ENCODE assay signal across 8 cellular contexts in genomic region chr17:68035523-68036303, GRCh38. TPM values are rescaled to one million over a fixed set of nuclear protein-coding genes. Genes with fewer than 3 reads are reported as not detected.
DNase-seq lines count a peak whose midpoint lies in the region; ATAC-seq and TF ChIP-seq lines count a peak whose summit lies in the region.

KPNA2 (plus strand) TSS chr17:68035735; CDS start chr17:68037133, 1,398 bp downstream.

- peak within 1 kb of the TSS; percentile 79 for H2AFZ ChIP-seq in neuronal stem cell (ENCODE audit: low read length)

- H2AK5ac ChIP-seq in neuronal stem cell (ENCODE audit: low read depth, low read length): peak within 1 kb of the TSS; percentile 98

- DNase-seq in GM06990 (ENCODE audit: extremely low read depth, insufficient read length) (peak; percentile 94), NB4 (ENCODE audit: low read depth) (peak; percentile 57), SK-N-DZ (ENCODE audit: low spot score) (peak; percentile 99), neuronal stem cell (ENCODE audit: low spot score) (peak; percentile 99)
- peak; percentile 94 for DNase-seq in activated naive CD4-positive, alpha-beta T cell treated with anti-CD3 and anti-CD28 coated beads for 36 hours

- H3K27me3 ChIP-seq in GM06990 (replicated peaks; ENCODE audit: control insufficient read depth, insufficient read depth, low read length): no peaks in the 10 kb centered on the region
- no peaks in the 10 kb centered on the region for H3K27me3 ChIP-seq in gastroesophageal sphincter
- H3K27me3 ChIP-seq in neuronal stem cell (ENCODE audit: control insufficient read depth in 3 of 3, insufficient read depth in 3 of 3, low read depth in 1 of 3, low read length in 3 of 3): no peaks in the 10 kb centered on the region
- H3K27me3 ChIP-seq in subcutaneous abdominal adipose tissue (ENCODE audit: control insufficient read depth in 5 of 5, insufficient read depth in 4 of 5, low read length in 5 of 5): no peaks in the 10 kb centered on the region

- H3K4me1 ChIP-seq in gastroesophageal sphincter (peaks cover 0 to 13% (median 0%) of the 10 kb centered on the region in 3 donors), neuronal stem cell (ENCODE audit: control insufficient read depth in 2 of 2, insufficient read depth in 1 of 2, low read depth in 1 of 2, low read length in 2 of 2) (peaks cover 6 to 7% of the 10 kb centered on the region in 2 donors), subcutaneous abdominal adipose tissue (ENCODE audit: control insufficient read depth in 5 of 5, insufficient read depth in 5 of 5, low read length in 5 of 5) (peaks cover 0 to 19% (median 18%) of the 10 kb centered on the region in 5 donors)

- CTCF ChIA-PET in activated naive CD4-positive, alpha-beta T cell treated with anti-CD3 and anti-CD28 coated beads for 36 hours (lab: Charles Lee): interaction anchor here (0.6 to 2.0 kb wide), 3 partner anchors 16 to 22 kb away, joined by 4 to 8 read pairs (median 6); no protein-coding TSS in a partner anchor

- H3K9me3 Mint-ChIP-seq in activated naive CD4-positive, alpha-beta T cell treated with anti-CD3 and anti-CD28 coated beads for 36 hours: no peaks in the 10 kb centered on the region

- WGBS in gastroesophageal sphincter (ENCODE audit: low coverage in 1 of 2), 2 donors: 0% methylated on average over 1 to 11 of the region's 72 CpGs
- no CpG with 5 or more reads among the region's 72 CpGs for WGBS in neuronal stem cell (ENCODE audit: extremely low coverage in 2 of 2, insufficient read length in 2 of 2, insufficient replicate concordance in 1 of 2), 2 donors

- peak within 1 kb of the TSS; percentile 93 for H3K23ac ChIP-seq in neuronal stem cell (ENCODE audit: low read depth, low read length, poor library complexity)

- no peak within 1 kb of the TSS for H4K8ac ChIP-seq in neuronal stem cell (ENCODE audit: low read depth, low read length)

- no peak for TF ChIP-seq EP300 in gastroesophageal sphincter (IDR thresholded peaks at IDR 0.05)

- peak within 1 kb of the TSS; percentile 100 for H3K18ac ChIP-seq in neuronal stem cell (ENCODE audit: low read length)

- H2BK12ac ChIP-seq in neuronal stem cell (ENCODE audit: low read length): no peak within 1 kb of the TSS

- peaks cover 19% of the 10 kb centered on the region for H3K4me1 Mint-ChIP-seq in activated naive CD4-positive, alpha-beta T cell treated with anti-CD3 and anti-CD28 coated beads for 36 hours (ENCODE audit: low read depth)

- TF ChIP-seq CTCF in GM06990 (IDR thresholded peaks at IDR 0.05; ENCODE audit: insufficient read depth, low read length, poor library complexity, severe bottlenecking) (no peak), NB4 (IDR thresholded peaks at IDR 0.05; ENCODE audit: low read depth, low read length) (no peak), gastroesophageal sphincter (IDR thresholded peaks at IDR 0.05) (no peak)

- H3K27me3 Mint-ChIP-seq in activated naive CD4-positive, alpha-beta T cell treated with anti-CD3 and anti-CD28 coated beads for 36 hours (ENCODE audit: low read depth): no peaks in the 10 kb centered on the region

- H3K4me2 ChIP-seq in neuronal stem cell (ENCODE audit: insufficient read depth, low read length, poor library complexity, severe bottlenecking): peak within 1 kb of the TSS; percentile 51

- H3K9me3 ChIP-seq in gastroesophageal sphincter (no peaks in the 10 kb centered on the region), neuronal stem cell (replicated peaks in 1 of 2; ENCODE audit: control insufficient read depth in 2 of 2, insufficient read depth in 1 of 2, low read depth in 1 of 2, low read length in 2 of 2) (no peaks in the 10 kb centered on the region), subcutaneous abdominal adipose tissue (ENCODE audit: control insufficient read depth in 5 of 5, low read length in 5 of 5) (no peaks in the 10 kb centered on the region)

- peak; percentile 74 for TF ChIP-seq POLR2A in NB4 (IDR thresholded peaks at IDR 0.05; ENCODE audit: extremely low read depth, insufficient read length)
- TF ChIP-seq POLR2A in gastroesophageal sphincter (IDR thresholded peaks at IDR 0.05): peak; percentile 40 to 51

- H3K4me3 ChIP-seq in GM06990 (replicated peaks; ENCODE audit: low read depth, low read length) (peak within 1 kb of the TSS; percentile 96), NB4 (ENCODE audit: low read depth, low read length) (peak within 1 kb of the TSS; percentile 100), gastroesophageal sphincter (peak within 1 kb of the TSS; percentile 85 to 92), neuronal stem cell (ENCODE audit: low read length in 2 of 2) (peak within 1 kb of the TSS; percentile 89 to 99), subcutaneous abdominal adipose tissue (ENCODE audit: low read depth in 1 of 5, low read length in 5 of 5) (peak within 1 kb of the TSS; percentile 51 to 95 (median 85))

- ATAC-seq in HG02571 (IDR thresholded peaks at IDR 0.05; ENCODE audit: unreplicated experiment) (peak; percentile 90), gastroesophageal sphincter (peak; percentile 97)

- peak within 1 kb of the TSS; percentile 15 to 90 (median 84) for H3K27ac ChIP-seq in gastroesophageal sphincter
- peak within 1 kb of the TSS; percentile 84 for H3K27ac ChIP-seq in neuronal stem cell (replicated peaks; ENCODE audit: low read length)
- H3K27ac ChIP-seq in subcutaneous abdominal adipose tissue (ENCODE audit: low read depth, low read length): peak within 1 kb of the TSS; percentile 79

- H3K9ac ChIP-seq in neuronal stem cell (ENCODE audit: low read depth, low read length, poor library complexity) (peak within 1 kb of the TSS; percentile 98), subcutaneous abdominal adipose tissue (ENCODE audit: low read length in 5 of 5) (peak within 1 kb of the TSS in 4 of 5 donors; percentile 86 to 93 (median 93))

- H2BK5ac ChIP-seq in neuronal stem cell (ENCODE audit: low read length): peak within 1 kb of the TSS; percentile 99

- H3K4me3 Mint-ChIP-seq in activated naive CD4-positive, alpha-beta T cell treated with anti-CD3 and anti-CD28 coated beads for 36 hours: peak within 1 kb of the TSS; percentile 94

- no peaks in the 10 kb centered on the region for H3K79me1 ChIP-seq in neuronal stem cell (ENCODE audit: low read depth, low read length)

- peaks cover 30% of the 10 kb centered on the region for H3K36me3 Mint-ChIP-seq in activated naive CD4-positive, alpha-beta T cell treated with anti-CD3 and anti-CD28 coated beads for 36 hours (ENCODE audit: low read depth)

- peak within 1 kb of the TSS; percentile 96 for H3K27ac Mint-ChIP-seq in activated naive CD4-positive, alpha-beta T cell treated with anti-CD3 and anti-CD28 coated beads for 36 hours

- H3K4ac ChIP-seq in neuronal stem cell (ENCODE audit: low read length): no peak within 1 kb of the TSS

- H2BK120ac ChIP-seq in neuronal stem cell (ENCODE audit: low read depth, low read length): peak within 1 kb of the TSS; percentile 89

- intact Hi-C loops in activated naive CD4-positive, alpha-beta T cell treated with anti-CD3 and anti-CD28 coated beads for 36 hours (cut with micrococcal nuclease): loop anchor here (1.0 to 5.0 kb wide), 10 partner anchors 15 to 477 kb away; partner anchors contain the start of genes AMZ2, BPTF, NOL11 and PRKAR1A

- H3K36me3 ChIP-seq in GM06990 (ENCODE audit: control insufficient read depth, insufficient read depth, low read length): peaks cover 10% of the 10 kb centered on the region
- peaks cover 0 to 33% of the 10 kb centered on the region in 2 donors for H3K36me3 ChIP-seq in gastroesophageal sphincter
- peaks cover 25 to 45% of the 10 kb centered on the region in 2 donors for H3K36me3 ChIP-seq in neuronal stem cell (replicated peaks in 1 of 2; ENCODE audit: control insufficient read depth in 2 of 2, insufficient read depth in 2 of 2, low read length in 2 of 2)
- H3K36me3 ChIP-seq in subcutaneous abdominal adipose tissue (ENCODE audit: control insufficient read depth in 5 of 5, insufficient read depth in 5 of 5, low read length in 5 of 5): peaks cover 7 to 24% (median 10%) of the 10 kb centered on the region in 5 donors

- peak within 1 kb of the TSS; percentile 49 for H3K14ac ChIP-seq in neuronal stem cell (ENCODE audit: low read length)

- peak within 1 kb of the TSS; percentile 93 for H4K91ac ChIP-seq in neuronal stem cell (ENCODE audit: low read depth, low read length, poor library complexity)

- peak within 1 kb of the TSS; percentile 84 for H2BK15ac ChIP-seq in neuronal stem cell (ENCODE audit: low read length)

RNA-seq across cellular contexts. Expression of gene KPNA2, which starts in this region (rescaled TPM):
- 415 and 426 TPM in 2 replicates for polyA plus RNA-seq in SK-N-DZ (2014; cell fraction: cytosol; rRNA removed)
- polyA plus RNA-seq in SK-N-DZ (2014; cell fraction: nucleus; rRNA removed): 219 and 228 TPM in 2 replicates
- 100 to 1,000 TPM; 186 to 203 TPM for total RNA-seq in activated naive CD4-positive, alpha-beta T cell treated with anti-CD3 and anti-CD28 coated beads for 36 hours
- 10 to 100 TPM; 15.7 to 34.7 (median 21.0) TPM for total RNA-seq in gastroesophageal sphincter
- polyA plus RNA-seq in neuronal stem cell (2013, experiment 1 of 2): 370 TPM
- 366 TPM for polyA plus RNA-seq in neuronal stem cell (2013, experiment 2 of 2)

Comparison
In these comparisons a context has a peak if more than half of its experiments do, and no peak if none do; other contexts are left out.
1. Peak in every context shown above with its lines: DNase-seq, ATAC-seq, H3K4me3 ChIP-seq and H3K27ac ChIP-seq.
2. RNA of gene KPNA2 (total RNA-seq): 186 to 203 TPM in activated naive CD4-positive, alpha-beta T cell treated with anti-CD3 and anti-CD28 coated beads for 36 hours; 15.7 to 34.7 TPM in gastroesophageal sphincter; every median in the first group is over 4 times any median in the second.